Comparison of ENCODE assay signal across 1 cellular context in the genomic region with DNA sequence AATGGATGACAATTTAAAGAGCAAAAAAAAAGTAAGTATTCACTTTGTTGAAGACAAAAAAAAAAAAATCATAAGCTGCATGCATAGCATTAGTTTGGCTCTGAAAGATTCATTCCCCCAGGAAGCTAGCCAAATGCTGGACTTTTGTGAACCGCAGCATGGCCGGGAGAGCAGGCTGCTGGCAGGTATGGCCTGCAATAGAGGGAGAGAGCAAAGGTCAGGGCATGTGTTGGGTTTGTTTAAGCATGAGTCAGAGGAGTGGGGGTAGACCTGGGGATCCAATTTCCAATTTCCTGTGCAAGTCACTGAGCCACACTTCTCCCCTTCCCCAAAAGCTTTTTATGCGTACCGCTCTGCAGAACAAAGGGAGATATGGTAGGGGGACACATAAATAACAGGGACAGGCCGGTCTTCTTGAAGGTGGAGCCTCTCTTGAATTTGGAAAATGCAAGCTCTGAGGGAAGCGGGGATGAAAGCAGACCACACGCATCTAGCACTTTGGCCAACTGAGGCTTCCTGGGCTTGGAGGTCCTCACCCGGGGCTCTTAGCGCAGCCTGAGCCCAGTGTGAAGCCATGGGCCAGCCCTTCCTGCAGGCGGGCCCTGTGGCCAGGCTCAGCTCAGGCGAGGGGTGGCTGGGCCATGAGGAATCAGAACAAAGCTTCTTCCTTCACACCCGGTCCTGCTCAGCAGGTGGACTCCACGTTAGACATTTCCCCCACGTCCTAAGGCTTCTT.
A peak's percentile ranks its signal among the peaks of the same experiment; 100 is the strongest.
TF ChIP-seq lines count a peak whose summit lies in the region.

No MANE protein-coding gene starts in this region.

TF ChIP-seq in K562, 482 proteins besides CTCF, POLR2A, EP300 and RAD21 (continued from another document and continues in another):
- TF ChIP-seq, protein P1, sequence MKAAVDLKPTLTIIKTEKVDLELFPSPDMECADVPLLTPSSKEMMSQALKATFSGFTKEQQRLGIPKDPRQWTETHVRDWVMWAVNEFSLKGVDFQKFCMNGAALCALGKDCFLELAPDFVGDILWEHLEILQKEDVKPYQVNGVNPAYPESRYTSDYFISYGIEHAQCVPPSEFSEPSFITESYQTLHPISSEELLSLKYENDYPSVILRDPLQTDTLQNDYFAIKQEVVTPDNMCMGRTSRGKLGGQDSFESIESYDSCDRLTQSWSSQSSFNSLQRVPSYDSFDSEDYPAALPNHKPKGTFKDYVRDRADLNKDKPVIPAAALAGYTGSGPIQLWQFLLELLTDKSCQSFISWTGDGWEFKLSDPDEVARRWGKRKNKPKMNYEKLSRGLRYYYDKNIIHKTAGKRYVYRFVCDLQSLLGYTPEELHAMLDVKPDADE (conservative IDR thresholded peaks at IDR 0.05; ENCODE audit: control insufficient read depth, low read depth, low read length): no peak
- TF ChIP-seq IFI16 (CRISPR knock-in tag; IDR thresholded peaks at IDR 0.05) (no peak), NCOA2 (IDR thresholded peaks at IDR 0.05; ENCODE audit: partially characterized antibody in 2 of 2) (no peak), BACH1 (tag; IDR thresholded peaks at IDR 0.05) (peak; percentile 54; the same call in 1 of the 2 replicates), PML (IDR thresholded peaks at IDR 0.05; ENCODE audit: low read length) (no peak), MYBL2 (IDR thresholded peaks at IDR 0.05; ENCODE audit: low read depth) (no peak), MYBL2 (CRISPR knock-in tag; IDR thresholded peaks at IDR 0.05; ENCODE audit: borderline replicate concordance) (no peak), RBM17 (IDR thresholded peaks at IDR 0.05; ENCODE audit: borderline replicate concordance, low read depth, low read length) (no peak), ZNF12 (CRISPR knock-in tag; IDR thresholded peaks at IDR 0.05) (no peak), TEAD1 (CRISPR knock-in tag; IDR thresholded peaks at IDR 0.05) (no peak), SREBF1 (IDR thresholded peaks at IDR 0.05; ENCODE audit: borderline replicate concordance, low read depth, low read length) (no peak), SMARCB1 (IDR thresholded peaks at IDR 0.05; ENCODE audit: insufficient read length, low read depth) (peak; percentile 48), RFX7 (CRISPR knock-in tag; IDR thresholded peaks at IDR 0.05) (no peak), NEUROD1 (IDR thresholded peaks at IDR 0.05; ENCODE audit: borderline replicate concordance, low read depth, low read length, partially characterized antibody) (peak; percentile 64), SMAD3 (CRISPR knock-in tag; conservative IDR thresholded peaks at IDR 0.05) (no peak), CHCHD3 (CRISPR knock-in tag; IDR thresholded peaks at IDR 0.05) (no peak), RBM14 (IDR thresholded peaks at IDR 0.05; ENCODE audit: borderline replicate concordance, insufficient read depth, low read depth, low read length) (no peak), MCM2 (IDR thresholded peaks at IDR 0.05; ENCODE audit: low read depth) (no peak), ZNF75A (CRISPR knock-in tag; IDR thresholded peaks at IDR 0.05) (no peak), ZNF184 (CRISPR knock-in tag; IDR thresholded peaks at IDR 0.05) (no peak), DACH1 (IDR thresholded peaks at IDR 0.05; ENCODE audit: partially characterized antibody) (no peak), HNRNPK (IDR thresholded peaks at IDR 0.05; ENCODE audit: low read depth, low read length, poor library complexity, severe bottlenecking) (no peak), CBX8 (IDR thresholded peaks at IDR 0.05; ENCODE audit: borderline replicate concordance, extremely low read depth, low read depth, low read length, poor library complexity, severe bottlenecking) (no peak), MXI1 (IDR thresholded peaks at IDR 0.05; ENCODE audit: low read depth, low read length) (no peak; the same call in 1 of the 2 replicates)
- TF ChIP-seq, protein P2, sequence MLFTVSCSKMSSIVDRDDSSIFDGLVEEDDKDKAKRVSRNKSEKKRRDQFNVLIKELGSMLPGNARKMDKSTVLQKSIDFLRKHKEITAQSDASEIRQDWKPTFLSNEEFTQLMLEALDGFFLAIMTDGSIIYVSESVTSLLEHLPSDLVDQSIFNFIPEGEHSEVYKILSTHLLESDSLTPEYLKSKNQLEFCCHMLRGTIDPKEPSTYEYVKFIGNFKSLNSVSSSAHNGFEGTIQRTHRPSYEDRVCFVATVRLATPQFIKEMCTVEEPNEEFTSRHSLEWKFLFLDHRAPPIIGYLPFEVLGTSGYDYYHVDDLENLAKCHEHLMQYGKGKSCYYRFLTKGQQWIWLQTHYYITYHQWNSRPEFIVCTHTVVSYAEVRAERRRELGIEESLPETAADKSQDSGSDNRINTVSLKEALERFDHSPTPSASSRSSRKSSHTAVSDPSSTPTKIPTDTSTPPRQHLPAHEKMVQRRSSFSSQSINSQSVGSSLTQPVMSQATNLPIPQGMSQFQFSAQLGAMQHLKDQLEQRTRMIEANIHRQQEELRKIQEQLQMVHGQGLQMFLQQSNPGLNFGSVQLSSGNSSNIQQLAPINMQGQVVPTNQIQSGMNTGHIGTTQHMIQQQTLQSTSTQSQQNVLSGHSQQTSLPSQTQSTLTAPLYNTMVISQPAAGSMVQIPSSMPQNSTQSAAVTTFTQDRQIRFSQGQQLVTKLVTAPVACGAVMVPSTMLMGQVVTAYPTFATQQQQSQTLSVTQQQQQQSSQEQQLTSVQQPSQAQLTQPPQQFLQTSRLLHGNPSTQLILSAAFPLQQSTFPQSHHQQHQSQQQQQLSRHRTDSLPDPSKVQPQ (CRISPR knock-in tag; IDR thresholded peaks at IDR 0.05; ENCODE audit: borderline replicate concordance): no peak
- TF ChIP-seq, protein P3, sequence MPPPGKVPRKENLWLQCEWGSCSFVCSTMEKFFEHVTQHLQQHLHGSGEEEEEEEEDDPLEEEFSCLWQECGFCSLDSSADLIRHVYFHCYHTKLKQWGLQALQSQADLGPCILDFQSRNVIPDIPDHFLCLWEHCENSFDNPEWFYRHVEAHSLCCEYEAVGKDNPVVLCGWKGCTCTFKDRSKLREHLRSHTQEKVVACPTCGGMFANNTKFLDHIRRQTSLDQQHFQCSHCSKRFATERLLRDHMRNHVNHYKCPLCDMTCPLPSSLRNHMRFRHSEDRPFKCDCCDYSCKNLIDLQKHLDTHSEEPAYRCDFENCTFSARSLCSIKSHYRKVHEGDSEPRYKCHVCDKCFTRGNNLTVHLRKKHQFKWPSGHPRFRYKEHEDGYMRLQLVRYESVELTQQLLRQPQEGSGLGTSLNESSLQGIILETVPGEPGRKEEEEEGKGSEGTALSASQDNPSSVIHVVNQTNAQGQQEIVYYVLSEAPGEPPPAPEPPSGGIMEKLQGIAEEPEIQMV (tag; conservative IDR thresholded peaks at IDR 0.05; ENCODE audit: low read depth): 0 out of 2 replicates have a peak, but pooled peaks have one; percentile 47
- TF ChIP-seq, protein P4, sequence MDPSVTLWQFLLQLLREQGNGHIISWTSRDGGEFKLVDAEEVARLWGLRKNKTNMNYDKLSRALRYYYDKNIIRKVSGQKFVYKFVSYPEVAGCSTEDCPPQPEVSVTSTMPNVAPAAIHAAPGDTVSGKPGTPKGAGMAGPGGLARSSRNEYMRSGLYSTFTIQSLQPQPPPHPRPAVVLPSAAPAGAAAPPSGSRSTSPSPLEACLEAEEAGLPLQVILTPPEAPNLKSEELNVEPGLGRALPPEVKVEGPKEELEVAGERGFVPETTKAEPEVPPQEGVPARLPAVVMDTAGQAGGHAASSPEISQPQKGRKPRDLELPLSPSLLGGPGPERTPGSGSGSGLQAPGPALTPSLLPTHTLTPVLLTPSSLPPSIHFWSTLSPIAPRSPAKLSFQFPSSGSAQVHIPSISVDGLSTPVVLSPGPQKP (CRISPR knock-in tag; IDR thresholded peaks at IDR 0.05): no peak
- TF ChIP-seq, protein P5, sequence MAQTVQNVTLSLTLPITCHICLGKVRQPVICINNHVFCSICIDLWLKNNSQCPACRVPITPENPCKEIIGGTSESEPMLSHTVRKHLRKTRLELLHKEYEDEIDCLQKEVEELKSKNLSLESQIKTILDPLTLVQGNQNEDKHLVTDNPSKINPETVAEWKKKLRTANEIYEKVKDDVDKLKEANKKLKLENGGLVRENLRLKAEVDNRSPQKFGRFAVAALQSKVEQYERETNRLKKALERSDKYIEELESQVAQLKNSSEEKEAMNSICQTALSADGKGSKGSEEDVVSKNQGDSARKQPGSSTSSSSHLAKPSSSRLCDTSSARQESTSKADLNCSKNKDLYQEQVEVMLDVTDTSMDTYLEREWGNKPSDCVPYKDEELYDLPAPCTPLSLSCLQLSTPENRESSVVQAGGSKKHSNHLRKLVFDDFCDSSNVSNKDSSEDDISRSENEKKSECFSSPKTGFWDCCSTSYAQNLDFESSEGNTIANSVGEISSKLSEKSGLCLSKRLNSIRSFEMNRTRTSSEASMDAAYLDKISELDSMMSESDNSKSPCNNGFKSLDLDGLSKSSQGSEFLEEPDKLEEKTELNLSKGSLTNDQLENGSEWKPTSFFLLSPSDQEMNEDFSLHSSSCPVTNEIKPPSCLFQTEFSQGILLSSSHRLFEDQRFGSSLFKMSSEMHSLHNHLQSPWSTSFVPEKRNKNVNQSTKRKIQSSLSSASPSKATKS (CRISPR knock-in tag; IDR thresholded peaks at IDR 0.05): no peak
- TF ChIP-seq, protein P6, sequence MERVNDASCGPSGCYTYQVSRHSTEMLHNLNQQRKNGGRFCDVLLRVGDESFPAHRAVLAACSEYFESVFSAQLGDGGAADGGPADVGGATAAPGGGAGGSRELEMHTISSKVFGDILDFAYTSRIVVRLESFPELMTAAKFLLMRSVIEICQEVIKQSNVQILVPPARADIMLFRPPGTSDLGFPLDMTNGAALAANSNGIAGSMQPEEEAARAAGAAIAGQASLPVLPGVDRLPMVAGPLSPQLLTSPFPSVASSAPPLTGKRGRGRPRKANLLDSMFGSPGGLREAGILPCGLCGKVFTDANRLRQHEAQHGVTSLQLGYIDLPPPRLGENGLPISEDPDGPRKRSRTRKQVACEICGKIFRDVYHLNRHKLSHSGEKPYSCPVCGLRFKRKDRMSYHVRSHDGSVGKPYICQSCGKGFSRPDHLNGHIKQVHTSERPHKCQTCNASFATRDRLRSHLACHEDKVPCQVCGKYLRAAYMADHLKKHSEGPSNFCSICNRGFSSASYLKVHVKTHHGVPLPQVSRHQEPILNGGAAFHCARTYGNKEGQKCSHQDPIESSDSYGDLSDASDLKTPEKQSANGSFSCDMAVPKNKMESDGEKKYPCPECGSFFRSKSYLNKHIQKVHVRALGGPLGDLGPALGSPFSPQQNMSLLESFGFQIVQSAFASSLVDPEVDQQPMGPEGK (CRISPR knock-in tag; IDR thresholded peaks at IDR 0.05; ENCODE audit: borderline replicate concordance): 0 out of 2 replicates have a peak, but pooled peaks have one; percentile 6
- TF ChIP-seq, protein P7, sequence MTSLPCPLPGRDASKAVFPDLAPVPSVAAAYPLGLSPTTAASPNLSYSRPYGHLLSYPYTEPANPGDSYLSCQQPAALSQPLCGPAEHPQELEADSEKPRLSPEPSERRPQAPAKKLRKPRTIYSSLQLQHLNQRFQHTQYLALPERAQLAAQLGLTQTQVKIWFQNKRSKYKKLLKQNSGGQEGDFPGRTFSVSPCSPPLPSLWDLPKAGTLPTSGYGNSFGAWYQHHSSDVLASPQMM (CRISPR knock-in tag; IDR thresholded peaks at IDR 0.05): no peak
- TF ChIP-seq, protein P8, sequence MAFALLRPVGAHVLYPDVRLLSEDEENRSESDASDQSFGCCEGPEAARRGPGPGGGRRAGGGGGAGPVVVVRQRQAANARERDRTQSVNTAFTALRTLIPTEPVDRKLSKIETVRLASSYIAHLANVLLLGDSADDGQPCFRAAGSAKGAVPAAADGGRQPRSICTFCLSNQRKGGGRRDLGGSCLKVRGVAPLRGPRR (CRISPR knock-in tag; IDR thresholded peaks at IDR 0.05): no peak
- TF ChIP-seq, protein P9, sequence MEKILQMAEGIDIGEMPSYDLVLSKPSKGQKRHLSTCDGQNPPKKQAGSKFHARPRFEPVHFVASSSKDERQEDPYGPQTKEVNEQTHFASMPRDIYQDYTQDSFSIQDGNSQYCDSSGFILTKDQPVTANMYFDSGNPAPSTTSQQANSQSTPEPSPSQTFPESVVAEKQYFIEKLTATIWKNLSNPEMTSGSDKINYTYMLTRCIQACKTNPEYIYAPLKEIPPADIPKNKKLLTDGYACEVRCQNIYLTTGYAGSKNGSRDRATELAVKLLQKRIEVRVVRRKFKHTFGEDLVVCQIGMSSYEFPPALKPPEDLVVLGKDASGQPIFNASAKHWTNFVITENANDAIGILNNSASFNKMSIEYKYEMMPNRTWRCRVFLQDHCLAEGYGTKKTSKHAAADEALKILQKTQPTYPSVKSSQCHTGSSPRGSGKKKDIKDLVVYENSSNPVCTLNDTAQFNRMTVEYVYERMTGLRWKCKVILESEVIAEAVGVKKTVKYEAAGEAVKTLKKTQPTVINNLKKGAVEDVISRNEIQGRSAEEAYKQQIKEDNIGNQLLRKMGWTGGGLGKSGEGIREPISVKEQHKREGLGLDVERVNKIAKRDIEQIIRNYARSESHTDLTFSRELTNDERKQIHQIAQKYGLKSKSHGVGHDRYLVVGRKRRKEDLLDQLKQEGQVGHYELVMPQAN (IDR thresholded peaks at IDR 0.05; ENCODE audit: borderline replicate concordance): 0 out of 2 replicates have a peak, but pooled peaks have one; percentile 12
- TF ChIP-seq, protein P10, sequence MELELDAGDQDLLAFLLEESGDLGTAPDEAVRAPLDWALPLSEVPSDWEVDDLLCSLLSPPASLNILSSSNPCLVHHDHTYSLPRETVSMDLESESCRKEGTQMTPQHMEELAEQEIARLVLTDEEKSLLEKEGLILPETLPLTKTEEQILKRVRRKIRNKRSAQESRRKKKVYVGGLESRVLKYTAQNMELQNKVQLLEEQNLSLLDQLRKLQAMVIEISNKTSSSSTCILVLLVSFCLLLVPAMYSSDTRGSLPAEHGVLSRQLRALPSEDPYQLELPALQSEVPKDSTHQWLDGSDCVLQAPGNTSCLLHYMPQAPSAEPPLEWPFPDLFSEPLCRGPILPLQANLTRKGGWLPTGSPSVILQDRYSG (tag; conservative IDR thresholded peaks at IDR 0.05; ENCODE audit: low read depth): 0 out of 2 replicates have a peak, but pooled peaks have one; percentile 40
- TF ChIP-seq, protein P11, sequence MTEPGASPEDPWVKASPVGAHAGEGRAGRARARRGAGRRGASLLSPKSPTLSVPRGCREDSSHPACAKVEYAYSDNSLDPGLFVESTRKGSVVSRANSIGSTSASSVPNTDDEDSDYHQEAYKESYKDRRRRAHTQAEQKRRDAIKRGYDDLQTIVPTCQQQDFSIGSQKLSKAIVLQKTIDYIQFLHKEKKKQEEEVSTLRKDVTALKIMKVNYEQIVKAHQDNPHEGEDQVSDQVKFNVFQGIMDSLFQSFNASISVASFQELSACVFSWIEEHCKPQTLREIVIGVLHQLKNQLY (CRISPR knock-in tag; conservative IDR thresholded peaks at IDR 0.05): no peak
